ENCODE assay signal across 26 cellular contexts in the genomic region with DNA sequence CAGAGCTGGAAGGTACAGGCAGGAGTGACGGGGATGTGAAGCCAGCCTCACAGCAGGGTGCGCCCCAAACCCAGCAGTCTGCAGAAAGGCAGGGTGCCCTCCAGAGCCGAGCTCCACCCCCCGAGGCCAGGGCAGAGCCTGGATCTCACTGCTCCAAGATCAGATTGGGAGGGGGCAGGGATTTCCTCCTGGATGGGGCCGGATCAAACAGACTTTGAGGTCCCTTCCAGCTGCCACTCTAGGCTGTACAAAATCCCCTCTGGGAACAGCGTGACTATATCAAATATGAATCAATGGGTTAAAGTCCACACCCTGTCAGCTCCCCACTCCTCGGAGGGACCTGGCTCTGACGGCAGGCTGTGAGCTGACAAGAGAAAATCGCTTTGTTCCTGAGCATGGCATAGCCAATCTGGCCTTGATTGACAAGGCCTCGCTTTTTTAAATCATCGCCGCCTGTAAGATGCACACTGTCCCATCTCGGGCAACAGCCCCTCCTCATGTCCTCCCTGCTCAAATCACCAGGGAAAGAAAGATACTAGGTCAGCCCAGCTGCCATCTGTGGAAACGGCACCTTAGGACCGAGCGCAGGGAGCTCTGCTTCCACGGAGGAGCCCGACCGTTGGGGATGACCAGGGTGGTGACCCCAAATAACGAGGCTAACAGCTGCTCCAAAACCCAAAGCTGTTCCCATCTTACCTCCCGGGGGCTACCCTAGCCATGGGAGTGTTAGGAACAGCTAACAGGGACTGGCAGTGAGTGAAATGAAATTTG. TPM values are rescaled to one million over a fixed set of nuclear protein-coding genes. Genes with fewer than 3 reads are reported as not detected.
DNase-seq lines count a peak whose midpoint lies in the region; TF ChIP-seq lines count a peak whose summit lies in the region.
"Had no signal": no experiment of that assay in that cellular context is flagged by ENCODE, and none has a peak within 500 bp of the region (broad histone marks: within the 10 kb centered on the region; RNA-seq: fewer than 3 reads in every experiment).

No MANE protein-coding gene starts in this region.

- 89% methylated on average over 16 of the region's 21 CpGs for WGBS in mammary epithelial cell (ENCODE audit: low coverage, missing lambda C conversion rate)
- 79% methylated on average over 21 of the region's 21 CpGs for WGBS in hepatocyte (ENCODE audit: low lambda C conversion rate, missing lambda C conversion rate)

- no peaks in the 10 kb centered on the region for H3K36me3 Mint-ChIP-seq in type B pancreatic cell
- H3K36me3 Mint-ChIP-seq: CD8-positive, alpha-beta T cell had no signal

- CTCF ChIA-PET in mammary epithelial cell (lab: Charles Lee; ENCODE audit: low non-redundant PET): no interaction called here

- H3K9me3 Mint-ChIP-seq in type B pancreatic cell: no peaks in the 10 kb centered on the region
- H3K9me3 Mint-ChIP-seq: activated naive CD8-positive, alpha-beta T cell treated with anti-CD3 and anti-CD28 coated beads, Interleukin-2, amount 50 U/mL, for 24 hours; CD8-positive, alpha-beta T cell; T-helper 1 cell treated with Interleukin-12 subunit alpha and Interleukin-12 subunit beta and Interleukin-4 antibody, amounts not matched to agents 30 μg/mL and 1 μg/mL, for 36 hours had no signal

- TF ChIP-seq CTCF in breast epithelium (IDR thresholded peaks at IDR 0.05): no peak
- peak in 1 of 2 donors; percentile 16 for TF ChIP-seq CTCF in mammary epithelial cell (conservative IDR thresholded peaks at IDR 0.05 in 1 of 2, IDR thresholded peaks at IDR 0.05 in 1 of 2; ENCODE audit: extremely low read depth in 1 of 2, insufficient read depth in 1 of 2, low read depth in 1 of 2, low read length in 2 of 2)
- no peak for TF ChIP-seq CTCF in hepatocyte (IDR thresholded peaks at IDR 0.05; ENCODE audit: poor library complexity)
- no peak for TF ChIP-seq CTCF in type B pancreatic cell (conservative IDR thresholded peaks at IDR 0.05)

- H3K9ac ChIP-seq in mammary epithelial cell (ENCODE audit: insufficient read depth, low read length): no peak overlapping the region

- peaks cover 40% of the 10 kb centered on the region for H3K4me1 Mint-ChIP-seq in type B pancreatic cell (ENCODE audit: unreplicated experiment)
- H3K4me1 Mint-ChIP-seq: activated naive CD8-positive, alpha-beta T cell treated with anti-CD3 and anti-CD28 coated beads, Interleukin-2, amount 50 U/mL, for 24 hours had no signal

- H3K4me1 ChIP-seq in breast epithelium (no peaks in the 10 kb centered on the region), mammary epithelial cell (ENCODE audit: insufficient read depth, low read length) (peaks cover 29% of the 10 kb centered on the region), hepatocyte (ENCODE audit: insufficient read depth) (peaks cover 8% of the 10 kb centered on the region)
- H3K4me1 ChIP-seq: testis had no signal

- in situ Hi-C loops in mammary epithelial cell (cut with MboI; ENCODE audit: low sequenced_read_pairs in 2 of 2): no loop called here

- no peak for TF ChIP-seq POLR2A in breast epithelium (IDR thresholded peaks at IDR 0.05)

- H3K4me3 ChIP-seq in breast epithelium (no peak overlapping the region), mammary epithelial cell (replicated peaks in 1 of 3; ENCODE audit: insufficient read depth in 1 of 3, low read depth in 2 of 3, low read length in 3 of 3) (no peak overlapping the region), hepatocyte (no peak overlapping the region)
- H3K4me3 ChIP-seq: testis had no signal

- H3K27ac Mint-ChIP-seq in type B pancreatic cell: no peak overlapping the region
- H3K27ac Mint-ChIP-seq: activated CD8-positive, alpha-beta T cell treated with anti-CD3 and anti-CD28 coated beads, Interleukin-2, amount 10 ng/mL, durations not matched to agents 7 days and 5 days; activated naive CD8-positive, alpha-beta T cell treated with anti-CD3 and anti-CD28 coated beads, Interleukin-2, amount 50 U/mL, for 24 hours; CD8-positive, alpha-beta T cell; T-helper 1 cell treated with Interleukin-12 subunit alpha and Interleukin-12 subunit beta and Interleukin-4 antibody, amounts not matched to agents 30 μg/mL and 1 μg/mL, for 36 hours had no signal

- no peak overlapping the region for H3K4me3 Mint-ChIP-seq in type B pancreatic cell
- H3K4me3 Mint-ChIP-seq: activated CD8-positive, alpha-beta T cell treated with anti-CD3 and anti-CD28 coated beads, Interleukin-2, amount 10 ng/mL, durations not matched to agents 7 days and 5 days; activated naive CD8-positive, alpha-beta T cell treated with anti-CD3 and anti-CD28 coated beads, Interleukin-2, amount 50 U/mL, for 24 hours; CD8-positive, alpha-beta T cell; T-helper 1 cell treated with Interleukin-12 subunit alpha and Interleukin-12 subunit beta and Interleukin-4 antibody, amounts not matched to agents 30 μg/mL and 1 μg/mL, for 36 hours had no signal

- no peak overlapping the region for H2AFZ ChIP-seq in mammary epithelial cell (ENCODE audit: low read depth, low read length)
- no peak overlapping the region for H2AFZ ChIP-seq in hepatocyte

- DNase-seq in breast epithelium (ENCODE audit: low spot score in 2 of 2) (peak; percentile 12 to 36), mammary epithelial cell (no peak), NCI-H82 (lab: John Stamatoyannopoulos, UW) (peak; percentile 82), hepatocyte (ENCODE audit: low spot score) (peak; percentile 57), type B pancreatic cell (ENCODE audit: extremely low spot score, unreplicated experiment) (peak; percentile 47), H4 (ENCODE audit: low spot score) (no peak), amygdala (lab: John Stamatoyannopoulos, UW) (no peak), NCI-H2227 (lab: John Stamatoyannopoulos, UW; ENCODE audit: unreplicated experiment) (no peak)
- DNase-seq: activated CD8-positive, alpha-beta T cell treated with anti-CD3 and anti-CD28 coated beads, Interleukin-2, amount 10 ng/mL, durations not matched to agents 7 days and 5 days; activated naive CD8-positive, alpha-beta T cell treated with anti-CD3 and anti-CD28 coated beads, Interleukin-2, amount 50 U/mL, for 24 hours; IMR-90; midbrain; NCI-H146; NCI-H345; stimulated activated CD4-positive, alpha-beta T cell treated with anti-CD3 and anti-CD28 coated beads, Interleukin-15, amount 100 ng/mL, for 24 hours; testis had no signal

- no TSS peak for BruUV-seq in mammary epithelial cell (replicated peaks; lab: Mats Ljungman, UMichigan)

- no peaks in the 10 kb centered on the region for H4K20me1 ChIP-seq in mammary epithelial cell (ENCODE audit: insufficient read depth, low read length)
- no peaks in the 10 kb centered on the region for H4K20me1 ChIP-seq in hepatocyte (ENCODE audit: insufficient read depth, poor library complexity, severe bottlenecking)

- H3K36me3 ChIP-seq in breast epithelium (no peaks in the 10 kb centered on the region), mammary epithelial cell (ENCODE audit: insufficient read depth, low read length) (no peaks in the 10 kb centered on the region), hepatocyte (replicated peaks; ENCODE audit: insufficient read depth, low read depth) (no peaks in the 10 kb centered on the region)

- no peaks in the 10 kb centered on the region for H3K9me2 ChIP-seq in hepatocyte (replicated peaks; ENCODE audit: insufficient read depth)

- H3K27me3 Mint-ChIP-seq in type B pancreatic cell: peaks cover 8% of the 10 kb centered on the region

- H3K79me2 ChIP-seq in mammary epithelial cell (ENCODE audit: insufficient read depth, low read length) (no peaks in the 10 kb centered on the region), hepatocyte (no peaks in the 10 kb centered on the region)

- no peaks in the 10 kb centered on the region for H3K9me3 ChIP-seq in breast epithelium
- H3K9me3 ChIP-seq in mammary epithelial cell (replicated peaks; ENCODE audit: insufficient read depth, low read length): no peaks in the 10 kb centered on the region
- H3K9me3 ChIP-seq in hepatocyte (ENCODE audit: low read depth): no peaks in the 10 kb centered on the region
- H3K9me3 ChIP-seq: testis had no signal

- dilution Hi-C loops in mammary epithelial cell (cut with HindIII; ENCODE audit: low sequenced_read_pairs): loop anchor here (5.0 to 10.0 kb wide), 2 partner anchors 37 to 170 kb away; partner anchors contain the start of gene PSAPL1

- peaks cover 0 to 56% of the 10 kb centered on the region in 2 donors for H3K27me3 ChIP-seq in breast epithelium
- peaks cover 2% of the 10 kb centered on the region for H3K27me3 ChIP-seq in mammary epithelial cell (ENCODE audit: insufficient read depth, low read length)
- H3K27me3 ChIP-seq in hepatocyte: no peaks in the 10 kb centered on the region
- H3K27me3 ChIP-seq: testis had no signal

- H3K4me2 ChIP-seq in mammary epithelial cell (ENCODE audit: insufficient read depth, low read depth, low read length) (no peak overlapping the region), hepatocyte (no peak overlapping the region)

- intact Hi-C loops in breast epithelium (cut with DNase I; ENCODE audit: low total_unique reads): loop anchor here (5.0 kb wide), 1 partner anchor 548 kb away; no protein-coding TSS in a partner anchor
- intact Hi-C loops in mammary epithelial cell (cut with micrococcal nuclease): loop anchor here (5.0 to 10.0 kb wide), 3 partner anchors 70 to 322 kb away; no protein-coding TSS in a partner anchor

- no peak overlapping the region for H3K27ac ChIP-seq in breast epithelium
- no peak overlapping the region for H3K27ac ChIP-seq in mammary epithelial cell (ENCODE audit: insufficient read depth, low read depth, low read length)
- H3K27ac ChIP-seq in hepatocyte: no peak overlapping the region
- H3K27ac ChIP-seq: testis, VCaP had no signal

RNA-seq across cellular contexts. Expression of gene PSAPL1, which starts 39.9 kb away (rescaled TPM):
- total RNA-seq in breast epithelium (under 1 TPM in 1 of 3 donors, not detected in 2; 0.15 TPM), mammary epithelial cell (under 1 TPM in 1 of 2 donors, not detected in 1; under 0.01 TPM), hepatocyte (4.3 and 5.8 TPM in 2 replicates), type B pancreatic cell (ENCODE audit: low replicate concordance) (1.2 and 1.3 TPM in 2 replicates)
- polyA plus RNA-seq in mammary epithelial cell (0.01 TPM), hepatocyte (4.4 and 5.2 TPM in 2 replicates)
- not detected for polyA minus RNA-seq in mammary epithelial cell
- not detected in 2 replicates for total RNA-seq in H4 (2014; rRNA removed; shearing (Covaris generic))
- total RNA-seq: activated CD8-positive, alpha-beta T cell treated with anti-CD3 and anti-CD28 coated beads, Interleukin-2, amount 10 ng/mL, durations not matched to agents 7 days and 5 days; bronchial epithelial cell; CD8-positive, alpha-beta T cell; Daoy; dermis microvascular lymphatic vessel endothelial cell; epithelial cell of proximal tubule; frontal cortex; IMR-90; M059J; renal cortical epithelial cell had no signal
- polyA plus RNA-seq: IMR-90 had no signal

Comparison
In these comparisons a context has a peak if more than half of its experiments do, and no peak if none do; other contexts are left out.
1. DNase-seq: peak in breast epithelium (2 of 2), NCI-H82 (single experiment), hepatocyte (single experiment) and type B pancreatic cell (single experiment); none in mammary epithelial cell (single experiment), H4 (single experiment), amygdala (0 of 56) and NCI-H2227 (single experiment).